ENCODE assay signal across 9 cellular contexts in genomic region chr18:79567481-79568147, GRCh38.
DNase-seq lines count a peak whose midpoint lies in the region; ATAC-seq, FAIRE-seq and TF ChIP-seq lines count a peak whose summit lies in the region.
"Had no signal": no experiment of that assay in that cellular context is flagged by ENCODE, and none has a peak within 500 bp of the region (broad histone marks: within the 10 kb centered on the region; RNA-seq: fewer than 3 reads in every experiment).

No MANE protein-coding gene starts in this region.

- FAIRE-seq in HepG2 (lab: Jason Lieb, UNC), result no peak

- TF ChIP-seq RAD21 in HepG2 (CRISPR knock-in tag; IDR thresholded peaks at IDR 0.05), result no peak

- no peak overlapping the region for H3K4me2 ChIP-seq in HepG2 (ENCODE audit: low read depth, low read length)

- TF ChIP-seq EP300 in HepG2 (IDR thresholded peaks at IDR 0.05; ENCODE audit: low read depth in 2 of 2, low read length in 2 of 2) (no peak), HepG2 (CRISPR knock-in tag; IDR thresholded peaks at IDR 0.05; ENCODE audit: borderline replicate concordance) (no peak)

- no peaks in the 10 kb centered on the region for H3K79me2 ChIP-seq in HepG2 (ENCODE audit: insufficient read depth, low read length)

- POLR2A ChIA-PET in HepG2 (lab: Yijun Ruan, JAX), result no interaction called here

- intact Hi-C loops in HepG2 (cut with micrococcal nuclease; ENCODE audit: unreplicated experiment), result no loop called here
- intact Hi-C loops in uterus (cut with DNase I; ENCODE audit: low total_unique reads), result no loop called here

- H3K4me3 ChIP-seq in HepG2 (replicated peaks in 1 of 3; ENCODE audit: insufficient read depth in 1 of 3, low read depth in 2 of 3, low read length in 3 of 3) (no peak overlapping the region), uterus (no peak overlapping the region)

- H3K27me3 ChIP-seq in HepG2 (ENCODE audit: control insufficient read depth in 1 of 2, insufficient read depth in 2 of 2, low read length in 2 of 2) (peaks cover 4 to 30% of the 10 kb centered on the region in 2 experiments; a peak in 3 of 5 replicates), uterus (no peaks in the 10 kb centered on the region)

- peaks cover 2% of the 10 kb centered on the region for H3K9me3 ChIP-seq in HepG2 (ENCODE audit: low read length)
- no peaks in the 10 kb centered on the region for H3K9me3 ChIP-seq in uterus

- no peaks in the 10 kb centered on the region for H4K20me1 ChIP-seq in HepG2 (ENCODE audit: insufficient read depth, low read length)

- H3K4me1 ChIP-seq in HepG2 (ENCODE audit: insufficient read depth, low read length) (no peaks in the 10 kb centered on the region), uterus (no peaks in the 10 kb centered on the region)

- H2AFZ ChIP-seq in HepG2 (ENCODE audit: low read length), result no peak overlapping the region

- no peak overlapping the region for H3K9ac ChIP-seq in HepG2 (ENCODE audit: insufficient read depth, low read depth, low read length)

- DNase-seq in NCI-H1436 (lab: John Stamatoyannopoulos, UW), result peak; percentile 11
- DNase-seq in NCI-H1436 treated with DMSO at 0.1 percent for 48 hours (lab: John Stamatoyannopoulos, UW), result no peak
- peak; percentile 2 to 81 for DNase-seq in dermis microvascular lymphatic vessel endothelial cell (ENCODE audit: low read depth in 2 of 2)
- DNase-seq in HepG2 (ENCODE audit: low spot score), result no peak
- peak in 1 of 2 donors; percentile 59 for DNase-seq in uterus
- no peak for DNase-seq in NCI-H446 treated with DMSO at 0.1 percent for 48 hours (lab: John Stamatoyannopoulos, UW)

- TF ChIP-seq CTCF in HepG2 (CRISPR knock-in tag; IDR thresholded peaks at IDR 0.05) (no peak), uterus (IDR thresholded peaks at IDR 0.05) (no peak)

- in situ Hi-C loops in HepG2 (cut with HindIII; ENCODE audit: extremely low pct_ligation_motif_present, low pct_unique_long_range_greater_than_20kb), result no loop called here

- 17% methylated on average over 22 of the region's 28 CpGs for WGBS in HepG2 (ENCODE audit: low lambda C conversion rate)

- CTCF ChIA-PET in HepG2 (lab: Yijun Ruan, JAX; ENCODE audit: low intra/inter-chr PET ratio, low total read pairs), result no interaction called here

- H3K27ac ChIP-seq in HepG2 (ENCODE audit: extremely low read length, insufficient read depth, low read length), result no peak overlapping the region
- H3K27ac ChIP-seq in uterus, result peak overlapping the region; percentile 10 to 60

- BruUV-seq in HepG2 (replicated peaks; lab: Mats Ljungman, UMichigan), result no TSS peak

- TF ChIP-seq POLR2A in HepG2 (IDR thresholded peaks at IDR 0.05; ENCODE audit: insufficient read depth in 1 of 2, low read depth in 2 of 2, low read length in 2 of 2) (no peak), uterus (IDR thresholded peaks at IDR 0.05) (no peak)

- H3K36me3 ChIP-seq in HepG2 (replicated peaks in 1 of 2; ENCODE audit: control insufficient read depth in 1 of 2, insufficient read depth in 2 of 2, low read length in 2 of 2), result no peaks in the 10 kb centered on the region
- H3K36me3 ChIP-seq in uterus, result no peaks in the 10 kb centered on the region

- ATAC-seq in HepG2 (no peak), HG03039 (IDR thresholded peaks at IDR 0.05; ENCODE audit: unreplicated experiment) (no peak), HG02885 (IDR thresholded peaks at IDR 0.05; ENCODE audit: poor library complexity, unreplicated experiment) (no peak)
- ATAC-seq: naive thymus-derived CD8-positive, alpha-beta T cell had no signal

TF ChIP-seq in HepG2, 621 proteins besides CTCF, POLR2A, EP300 and RAD21:
- TF ChIP-seq ATF7 (IDR thresholded peaks at IDR 0.05) (0 out of 2 replicates have a peak, but pooled peaks have one; percentile 18), ATF7 (CRISPR knock-in tag; IDR thresholded peaks at IDR 0.05) (no peak), SP5 (CRISPR knock-in tag; IDR thresholded peaks at IDR 0.05; ENCODE audit: borderline replicate concordance, low read depth) (no peak)

Comparison
In these comparisons a context has a peak if more than half of its experiments do, and no peak if none do; other contexts are left out.
1. DNase-seq: peak in NCI-H1436 (single experiment) and dermis microvascular lymphatic vessel endothelial cell (2 of 2); none in NCI-H1436 treated with DMSO at 0.1 percent for 48 hours (single experiment), HepG2 (single experiment) and NCI-H446 treated with DMSO at 0.1 percent for 48 hours (single experiment).